7 cellular contexts compared by ENCODE assay signal in genomic region chr17:58119491-58119890, GRCh38. TPM values are rescaled to one million over a fixed set of nuclear protein-coding genes. Genes with fewer than 3 reads are reported as not detected.
"Had no signal": no experiment of that assay in that cellular context is flagged by ENCODE, and none has a peak within 500 bp of the region (broad histone marks: within the 10 kb centered on the region; RNA-seq: fewer than 3 reads in every experiment).

No MANE protein-coding gene starts in this region.

- H3K9me3 Mint-ChIP-seq: IgD-negative memory B cell had no signal

- H3K4me3 ChIP-seq: K562 had no signal

- H3K27ac ChIP-seq: HL-60 had no signal

- H3K36me3 Mint-ChIP-seq: IgD-negative memory B cell had no signal

- H3K27ac Mint-ChIP-seq: IgD-negative memory B cell had no signal

- H3K4me3 Mint-ChIP-seq: IgD-negative memory B cell had no signal

RNA-seq across cellular contexts. Expression of gene OR4D1, which starts 28.7 kb away (rescaled TPM):
- total RNA-seq: HepG2, HT-29, HT1080, IMR-90, K562 had no signal
- polyA plus RNA-seq: HepG2, IMR-90, K562 had no signal

RNA-seq across cellular contexts. Expression of gene OR4D2, which starts 47.3 kb away (rescaled TPM):
- total RNA-seq: HepG2, HT-29, HT1080, IMR-90, K562 had no signal
- polyA plus RNA-seq: HepG2, IgD-negative memory B cell, IMR-90, K562 had no signal
